ENCODE assay signal across 12 cellular contexts in the genomic region with DNA sequence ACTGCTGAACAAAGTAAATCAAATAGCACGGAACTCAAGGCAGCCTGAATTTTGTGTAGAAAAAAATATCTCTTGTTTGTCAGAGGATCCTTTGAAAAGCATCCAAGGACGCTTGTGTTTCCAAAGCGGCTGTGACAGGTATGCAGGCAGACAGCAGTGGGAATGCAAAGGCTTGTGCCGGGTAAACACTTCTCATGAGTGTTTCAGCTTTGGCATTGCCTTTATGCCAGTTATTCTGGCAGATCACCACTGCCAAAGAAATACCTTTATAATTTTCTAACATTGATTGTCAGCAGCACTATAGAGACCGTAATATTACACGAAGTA.
DNase-seq lines count a peak whose midpoint lies in the region; ATAC-seq, FAIRE-seq and TF ChIP-seq lines count a peak whose summit lies in the region.
"Had no signal": no experiment of that assay in that cellular context is flagged by ENCODE, and none has a peak within 500 bp of the region (broad histone marks: within the 10 kb centered on the region; RNA-seq: fewer than 3 reads in every experiment).

No MANE protein-coding gene starts in this region.

- H3K4me3 Mint-ChIP-seq in activated naive CD4-positive, alpha-beta T cell treated with anti-CD3 and anti-CD28 coated beads, Interleukin-2, amount 10 ng/mL, durations not matched to agents 7 days and 5 days, result no peak overlapping the region
- H3K4me3 Mint-ChIP-seq: activated CD8-positive, alpha-beta memory T cell treated with anti-CD3 and anti-CD28 coated beads, Interleukin-2, amount 10 ng/mL, durations not matched to agents 7 days and 5 days; dendritic cell treated with granulocyte-macrophage colony-stimulating factor and Interleukin-4, amounts not matched to agents 40 ng/mL and 50 ng/mL, for 4 days had no signal

- H3K4me1 ChIP-seq in esophagus muscularis mucosa (peaks cover 19 to 50% (median 44%) of the 10 kb centered on the region in 4 donors), pancreas (peaks cover 0 to 12% (median 0%) of the 10 kb centered on the region in 3 donors)

- CTCF ChIA-PET in activated naive CD4-positive, alpha-beta T cell treated with anti-CD3 and anti-CD28 coated beads, Interleukin-2, amount 10 ng/mL, durations not matched to agents 7 days and 5 days (lab: Charles Lee), result interaction anchor here (1.0 to 1.5 kb wide), 3 partner anchors 45 to 271 kb away, joined by 3 to 4 read pairs (median 3); no protein-coding TSS in a partner anchor

- H3K36me3 Mint-ChIP-seq in activated naive CD4-positive, alpha-beta T cell treated with anti-CD3 and anti-CD28 coated beads, Interleukin-2, amount 10 ng/mL, durations not matched to agents 7 days and 5 days, result no peaks in the 10 kb centered on the region
- H3K36me3 Mint-ChIP-seq: activated CD8-positive, alpha-beta memory T cell treated with anti-CD3 and anti-CD28 coated beads, Interleukin-2, amount 10 ng/mL, durations not matched to agents 7 days and 5 days had no signal

- peak overlapping the region; percentile 80 to 84 (median 82) for H3K27ac ChIP-seq in esophagus muscularis mucosa (replicated peaks in 1 of 4)
- no peak overlapping the region for H3K27ac ChIP-seq in pancreas
- H3K27ac ChIP-seq: testis had no signal

- TF ChIP-seq POLR2A in esophagus muscularis mucosa (IDR thresholded peaks at IDR 0.05; ENCODE audit: low read depth), result no peak

- H3K9me3 ChIP-seq in esophagus muscularis mucosa (no peaks in the 10 kb centered on the region), pancreas (no peaks in the 10 kb centered on the region)
- H3K9me3 ChIP-seq: MG63, testis had no signal

- FAIRE-seq in pancreas (lab: Jason Lieb, UNC), result no peak

- H3K4me3 ChIP-seq in GM12864 (ENCODE audit: low read depth, low read length) (peak overlapping the region; percentile 93; the same call in 1 of the 2 replicates), esophagus muscularis mucosa (peak overlapping the region; percentile 79 to 92 (median 86)), pancreas (no peak overlapping the region)
- H3K4me3 ChIP-seq: MG63 had no signal

- no peak for TF ChIP-seq EP300 in esophagus muscularis mucosa (IDR thresholded peaks at IDR 0.05)

- TF ChIP-seq CTCF in GM12864 (IDR thresholded peaks at IDR 0.05; ENCODE audit: low read depth, low read length, missing control alignments), result no peak
- no peak for TF ChIP-seq CTCF in esophagus muscularis mucosa (IDR thresholded peaks at IDR 0.05)
- no peak for TF ChIP-seq CTCF in pancreas (IDR thresholded peaks at IDR 0.05)

- peaks cover 70% of the 10 kb centered on the region for H3K27me3 Mint-ChIP-seq in activated naive CD4-positive, alpha-beta T cell treated with anti-CD3 and anti-CD28 coated beads, Interleukin-2, amount 10 ng/mL, durations not matched to agents 7 days and 5 days

- H3K27me3 ChIP-seq in esophagus muscularis mucosa (peaks cover 0 to 15% (median 0%) of the 10 kb centered on the region in 4 donors), pancreas (peaks cover 0 to 9% (median 0%) of the 10 kb centered on the region in 4 donors)
- H3K27me3 ChIP-seq: testis had no signal

- 25% methylated on average over 6 of the region's 6 CpGs for whole genome bisulfite sequencing in esophagus muscularis mucosa
- 8 to 13% methylated on average over 6 of the region's 6 CpGs for WGBS in pancreas, 2 donors

- H3K4me1 Mint-ChIP-seq in activated naive CD4-positive, alpha-beta T cell treated with anti-CD3 and anti-CD28 coated beads, Interleukin-2, amount 10 ng/mL, durations not matched to agents 7 days and 5 days, result peaks cover 14% of the 10 kb centered on the region

- peaks cover 2% of the 10 kb centered on the region for H3K9me3 Mint-ChIP-seq in activated naive CD4-positive, alpha-beta T cell treated with anti-CD3 and anti-CD28 coated beads, Interleukin-2, amount 10 ng/mL, durations not matched to agents 7 days and 5 days
- H3K9me3 Mint-ChIP-seq: CD4-positive, alpha-beta T cell; dendritic cell treated with granulocyte-macrophage colony-stimulating factor and Interleukin-4, amounts not matched to agents 40 ng/mL and 50 ng/mL, for 4 days had no signal

- ATAC-seq in pancreas (peak in 3 of 4 donors; percentile 24 to 47 (median 33)), HG03571 (IDR thresholded peaks at IDR 0.05; ENCODE audit: unreplicated experiment) (no peak)

- no peak overlapping the region for H3K27ac Mint-ChIP-seq in activated naive CD4-positive, alpha-beta T cell treated with anti-CD3 and anti-CD28 coated beads, Interleukin-2, amount 10 ng/mL, durations not matched to agents 7 days and 5 days
- H3K27ac Mint-ChIP-seq: activated CD8-positive, alpha-beta memory T cell treated with anti-CD3 and anti-CD28 coated beads, Interleukin-2, amount 10 ng/mL, durations not matched to agents 7 days and 5 days; CD4-positive, alpha-beta T cell; dendritic cell treated with granulocyte-macrophage colony-stimulating factor and Interleukin-4, amounts not matched to agents 40 ng/mL and 50 ng/mL, for 4 days had no signal

- no peak for DNase-seq in GM12864 (ENCODE audit: low read depth)
- DNase-seq in NCI-H2029 treated with DMSO at 0.1 percent for 48 hours (lab: John Stamatoyannopoulos, UW), result peak; percentile 82
- DNase-seq in esophagus muscularis mucosa (ENCODE audit: extremely low spot score), result no peak
- no peak for DNase-seq in pancreas
- DNase-seq in activated CD4-positive, CD25-positive, alpha-beta regulatory T cell treated with anti-CD3 and anti-CD28 coated beads, Interleukin-2, amount 50 U/mL, for 72 hours, result no peak
- no peak for DNase-seq in activated naive CD4-positive, alpha-beta T cell treated with anti-CD3 and anti-CD28 coated beads, Interleukin-2, amount 10 ng/mL, durations not matched to agents 7 days and 5 days
- DNase-seq: activated CD8-positive, alpha-beta memory T cell treated with anti-CD3 and anti-CD28 coated beads, Interleukin-2, amount 10 ng/mL, durations not matched to agents 7 days and 5 days; CD4-positive, alpha-beta T cell; MG63; testis had no signal

- no peaks in the 10 kb centered on the region for H3K36me3 ChIP-seq in esophagus muscularis mucosa
- H3K36me3 ChIP-seq in pancreas, result no peaks in the 10 kb centered on the region
- H3K36me3 ChIP-seq: MG63 had no signal

- intact Hi-C loops in esophagus muscularis mucosa (cut with DNase I), result loop anchor here (5.0 to 10.0 kb wide), 2 partner anchors 100 to 333 kb away; no protein-coding TSS in a partner anchor
- intact Hi-C loops in pancreas (cut with DNase I), result no loop called here

Comparison
In these comparisons a context has a peak if more than half of its experiments do, and no peak if none do; other contexts are left out.
1. H3K4me3 ChIP-seq: peak in GM12864 (single experiment) and esophagus muscularis mucosa (4 of 4); none in pancreas (0 of 4).
2. H3K27ac ChIP-seq: peak in esophagus muscularis mucosa (4 of 4); none in pancreas (0 of 4).